In genomic region chr15:48718646-48719045, GRCh38 we compare ENCODE assay signal across 20 cellular contexts.
DNase-seq lines count a peak whose midpoint lies in the region; ATAC-seq and TF ChIP-seq lines count a peak whose summit lies in the region.
"Had no signal": no experiment of that assay in that cellular context is flagged by ENCODE, and none has a peak within 500 bp of the region (broad histone marks: within the 10 kb centered on the region; RNA-seq: fewer than 3 reads in every experiment).

No MANE protein-coding gene starts in this region.

- H3K36me3 ChIP-seq in Peyer's patch, result no peaks in the 10 kb centered on the region

- H3K4me3 ChIP-seq in choroid plexus epithelial cell (ENCODE audit: low read depth, low read length) (no peak overlapping the region), Peyer's patch (no peak overlapping the region)
- H3K4me3 ChIP-seq: A549, mucosa of descending colon had no signal

- no peaks in the 10 kb centered on the region for H3K9me3 ChIP-seq in Peyer's patch

- no peak overlapping the region for H3K27ac ChIP-seq in Peyer's patch
- H3K27ac ChIP-seq: A549 had no signal

- DNase-seq in AG08395 (ENCODE audit: low spot score), result peak; percentile 45
- DNase-seq in M059J (ENCODE audit: low read depth), result peak; percentile 33
- DNase-seq in choroid plexus epithelial cell (ENCODE audit: low read depth), result peak; percentile 46
- DNase-seq in left ventricle myocardium superior, result peak; percentile 31
- DNase-seq in NCI-H69 (lab: John Stamatoyannopoulos, UW), result no peak
- no peak for DNase-seq in COLO829 (ENCODE audit: low spot score)
- no peak for DNase-seq in Peyer's patch
- DNase-seq: activated CD4-positive, alpha-beta memory T cell treated with anti-CD3 and anti-CD28 coated beads, Interleukin-2, amount 10 ng/mL, durations not matched to agents 7 days and 5 days; activated naive CD4-positive, alpha-beta T cell treated with anti-CD3 and anti-CD28 coated beads, Interleukin-2, amount 50 U/mL, for 16 hours; activated T-cell treated with anti-CD3 and anti-CD28 coated beads, Interleukin-2, amount 50 U/mL, for 4 hours; KG1; mucosa of descending colon; NCI-H1105; NCI-H526; SIG-M5; stimulated activated CD4-positive, alpha-beta T cell treated with anti-CD3 and anti-CD28 coated beads, Interleukin-12 subunit alpha, Interleukin-12 subunit beta, amount 100 ng/mL, for 4 hours; stimulated activated CD8-positive, alpha-beta memory T cell treated with anti-CD3 and anti-CD28 coated beads, Interleukin-4, amount 100 ng/mL, for 48 hours had no signal

- ATAC-seq in left ventricle myocardium superior (peak; percentile 76), HG03135 (IDR thresholded peaks at IDR 0.05; ENCODE audit: unreplicated experiment) (no peak)
- ATAC-seq: A549; activated T-cell treated with anti-CD3 and anti-CD28 coated beads, Interleukin-2, amount 50 U/mL, for 4 hours; left lobe of liver; mucosa of descending colon had no signal

- no peaks in the 10 kb centered on the region for H3K27me3 ChIP-seq in Peyer's patch

- TF ChIP-seq POLR2A in Peyer's patch (IDR thresholded peaks at IDR 0.05), result no peak

- H3K4me1 ChIP-seq in Peyer's patch, result no peaks in the 10 kb centered on the region

- TF ChIP-seq CTCF in choroid plexus epithelial cell (conservative IDR thresholded peaks at IDR 0.05; ENCODE audit: low read depth, low read length) (no peak), Peyer's patch (IDR thresholded peaks at IDR 0.05) (no peak)

- intact Hi-C loops in left ventricle myocardium superior (cut with micrococcal nuclease), result no loop called here

Comparison
In these comparisons a context has a peak if more than half of its experiments do, and no peak if none do; other contexts are left out.
1. DNase-seq: peak in AG08395 (single experiment), M059J (single experiment), choroid plexus epithelial cell (single experiment) and left ventricle myocardium superior (single experiment); none in NCI-H69 (single experiment), COLO829 (single experiment) and Peyer's patch (0 of 3).